Comparison of ENCODE assay signal across 24 cellular contexts in genomic region chr1:226470921-226471320, GRCh38.
"Had no signal": no experiment of that assay in that cellular context is flagged by ENCODE, and none has a peak within 500 bp of the region (broad histone marks: within the 10 kb centered on the region; RNA-seq: fewer than 3 reads in every experiment).

No MANE protein-coding gene starts in this region.

- H3K4me1 ChIP-seq: parathyroid adenoma, psoas muscle, right lobe of liver, sigmoid colon, stomach, thyroid gland, tibial nerve, upper lobe of left lung, vagina had no signal

- H3K9me3 ChIP-seq: ovary, psoas muscle, right lobe of liver, sigmoid colon, stomach, thoracic aorta, thyroid gland, tibial nerve, upper lobe of left lung, vagina had no signal

- H3K27me3 ChIP-seq: ovary, right lobe of liver, thyroid gland, tibial nerve, upper lobe of left lung, vagina had no signal

- H3K36me3 ChIP-seq: neural progenitor cell, ovary, right lobe of liver, sigmoid colon, stomach, thoracic aorta, thyroid gland, tibial nerve, upper lobe of left lung, vagina had no signal

- ATAC-seq: natural killer cell; psoas muscle; right cardiac atrium; right lobe of liver; stimulated activated effector memory CD8-positive, alpha-beta T cell treated with anti-CD3 and anti-CD28 coated beads, Interleukin-12 subunit alpha, Interleukin-12 subunit beta, amount 100 ng/mL, for 72 hours; stimulated activated naive B cell treated with anti-CD40 and anti-IgM and Interleukin-4, amounts not matched to agents 10 μg/mL and 1 μg/mL and 100 μg/mL, for 72 hours had no signal

- H3K27ac ChIP-seq: neural progenitor cell, ovary, parathyroid adenoma, psoas muscle, right lobe of liver, sigmoid colon, stomach, thoracic aorta, thyroid gland, tibial nerve, upper lobe of left lung, vagina had no signal

- DNase-seq: natural killer cell; occipital lobe; ovary; posterior cingulate gyrus; psoas muscle; right cardiac atrium; right lobe of liver; sigmoid colon; stimulated activated CD4-positive, alpha-beta T cell treated with anti-CD3 and anti-CD28 coated beads, Interleukin-15, amount 100 ng/mL, for 24 hours; stimulated activated CD4-positive, alpha-beta T cell treated with anti-CD3 and anti-CD28 coated beads, Interleukin-2, amount 100 ng/mL, for 24 hours; stimulated activated CD4-positive, alpha-beta T cell treated with anti-CD3 and anti-CD28 coated beads, Interleukin-2, amount 100 ng/mL, for 48 hours; stimulated activated CD4-positive, alpha-beta T cell treated with anti-CD3 and anti-CD28 coated beads, Interleukin-4, amount 100 ng/mL, for 24 hours; stimulated activated naive B cell treated with anti-CD40 and anti-IgM and Interleukin-4, amounts not matched to agents 10 μg/mL and 1 μg/mL and 100 μg/mL, for 72 hours; stimulated activated naive CD4-positive, alpha-beta T cell treated with Interleukin-2 at 50 U/mL for 16 hours; stomach; thyroid gland; trophoblast cell; upper lobe of left lung had no signal

- H3K4me3 ChIP-seq: neural progenitor cell, ovary, psoas muscle, right lobe of liver, sigmoid colon, stomach, thoracic aorta, thyroid gland, tibial nerve, upper lobe of left lung, vagina had no signal
